18 cellular contexts compared by ENCODE assay signal in genomic region chr9:95732803-95733686, GRCh38.
DNase-seq lines count a peak whose midpoint lies in the region; ATAC-seq and TF ChIP-seq lines count a peak whose summit lies in the region.
"Had no signal": no experiment of that assay in that cellular context is flagged by ENCODE, and none has a peak within 500 bp of the region (broad histone marks: within the 10 kb centered on the region; RNA-seq: fewer than 3 reads in every experiment).

No MANE protein-coding gene starts in this region.

- H3K27ac Mint-ChIP-seq in activated CD4-positive, alpha-beta T cell treated with anti-CD3 and anti-CD28 coated beads for 36 hours = no peak overlapping the region
- no peak overlapping the region for H3K27ac Mint-ChIP-seq in osteocyte (ENCODE audit: unreplicated experiment)
- H3K27ac Mint-ChIP-seq: CD8-positive, alpha-beta T cell; H9 had no signal

- H3K27me3 Mint-ChIP-seq in activated CD4-positive, alpha-beta T cell treated with anti-CD3 and anti-CD28 coated beads for 36 hours = peaks cover 15% of the 10 kb centered on the region
- H3K27me3 Mint-ChIP-seq in osteocyte (ENCODE audit: unreplicated experiment) = peaks cover 26% of the 10 kb centered on the region

- H3K4me1 Mint-ChIP-seq in activated CD4-positive, alpha-beta T cell treated with anti-CD3 and anti-CD28 coated beads for 36 hours = peaks cover 9% of the 10 kb centered on the region
- H3K4me1 Mint-ChIP-seq in osteocyte (ENCODE audit: unreplicated experiment) = peaks cover 2% of the 10 kb centered on the region

- peaks cover 2% of the 10 kb centered on the region for H3K36me3 Mint-ChIP-seq in activated CD4-positive, alpha-beta T cell treated with anti-CD3 and anti-CD28 coated beads for 36 hours (ENCODE audit: low read depth)
- H3K36me3 Mint-ChIP-seq in osteocyte (ENCODE audit: unreplicated experiment) = peaks cover 2% of the 10 kb centered on the region
- H3K36me3 Mint-ChIP-seq: CD8-positive, alpha-beta T cell had no signal

- POLR2A ChIA-PET in activated CD4-positive, alpha-beta T cell treated with anti-CD3 and anti-CD28 coated beads for 36 hours (lab: Charles Lee) = no interaction called here

- H3K9ac ChIP-seq in mucosa of rectum (ENCODE audit: low read depth in 1 of 2, low read length in 2 of 2) = no peak overlapping the region

- TF ChIP-seq CTCF in fibroblast of villous mesenchyme (IDR thresholded peaks at IDR 0.05; ENCODE audit: insufficient read depth, low read depth, low read length) (no peak), stomach (IDR thresholded peaks at IDR 0.05) (no peak), sigmoid colon (IDR thresholded peaks at IDR 0.05) (no peak), osteocyte (IDR thresholded peaks at IDR 0.05) (no peak)

- H3K9me3 Mint-ChIP-seq in activated CD4-positive, alpha-beta T cell treated with anti-CD3 and anti-CD28 coated beads for 36 hours (ENCODE audit: low read depth) = peaks cover 3% of the 10 kb centered on the region
- no peaks in the 10 kb centered on the region for H3K9me3 Mint-ChIP-seq in osteocyte (ENCODE audit: unreplicated experiment)
- H3K9me3 Mint-ChIP-seq: CD8-positive, alpha-beta T cell had no signal

- H3K27me3 ChIP-seq in mucosa of rectum (ENCODE audit: control insufficient read depth in 2 of 2, insufficient read depth in 2 of 2, low read length in 2 of 2) (no peaks in the 10 kb centered on the region), stomach (no peaks in the 10 kb centered on the region), sigmoid colon (no peaks in the 10 kb centered on the region)
- H3K27me3 ChIP-seq: BE2C had no signal

- no peaks in the 10 kb centered on the region for H3K36me3 ChIP-seq in mucosa of rectum (ENCODE audit: control insufficient read depth in 2 of 2, insufficient read depth in 2 of 2, low read length in 2 of 2)
- no peaks in the 10 kb centered on the region for H3K36me3 ChIP-seq in stomach
- no peaks in the 10 kb centered on the region for H3K36me3 ChIP-seq in sigmoid colon
- H3K36me3 ChIP-seq: BE2C had no signal

- DNase-seq in activated CD4-positive, alpha-beta T cell treated with anti-CD3 and anti-CD28 coated beads for 36 hours = no peak
- DNase-seq in activated CD4-positive, alpha-beta T cell treated with anti-CD3 and anti-CD28 coated beads for 1 hour = no peak
- DNase-seq in fibroblast of villous mesenchyme (ENCODE audit: low read depth) = peak; percentile 47
- no peak for DNase-seq in stomach
- DNase-seq in sigmoid colon = no peak
- no peak for DNase-seq in mesenteric fat pad (ENCODE audit: low spot score)
- DNase-seq in osteocyte (ENCODE audit: extremely low spot score, unreplicated experiment) = no peak
- DNase-seq: BE2C; CD8-positive, alpha-beta T cell; H9; MV-4-11; NCI-H1417 treated with DMSO at 0.1 percent for 48 hours; NCI-H1930; NCI-H526 treated with DMSO at 0.1 percent for 48 hours; OCI-M1; RPMI8226 had no signal

- H3K4me1 ChIP-seq in mucosa of rectum (ENCODE audit: control insufficient read depth in 2 of 2, insufficient read depth in 2 of 2, low read length in 2 of 2) (peaks cover 10 to 11% of the 10 kb centered on the region in 2 donors), stomach (peaks cover 0 to 10% (median 2%) of the 10 kb centered on the region in 4 donors), sigmoid colon (peaks cover 0 to 10% (median 0%) of the 10 kb centered on the region in 4 donors)

- CTCF ChIA-PET in activated CD4-positive, alpha-beta T cell treated with anti-CD3 and anti-CD28 coated beads for 36 hours (lab: Charles Lee) = no interaction called here

- TF ChIP-seq POLR2A in stomach (IDR thresholded peaks at IDR 0.05) (no peak), sigmoid colon (IDR thresholded peaks at IDR 0.05) (no peak)

- no peak overlapping the region for H3K4me3 ChIP-seq in fibroblast of villous mesenchyme (ENCODE audit: low read depth, low read length)
- H3K4me3 ChIP-seq in mucosa of rectum (ENCODE audit: low read length in 2 of 2) = no peak overlapping the region
- no peak overlapping the region for H3K4me3 ChIP-seq in stomach
- no peak overlapping the region for H3K4me3 ChIP-seq in sigmoid colon

- intact Hi-C loops in activated CD4-positive, alpha-beta T cell treated with anti-CD3 and anti-CD28 coated beads for 36 hours (cut with DNase I, micrococcal nuclease) = no loop called here
- intact Hi-C loops in stomach (cut with DNase I; ENCODE audit: low total_unique reads) (loop anchor here (10.0 kb wide), 1 partner anchor 242 kb away; no protein-coding TSS in a partner anchor), sigmoid colon (cut with DNase I) (no loop called here)

- no peak overlapping the region for H3K4me3 Mint-ChIP-seq in activated CD4-positive, alpha-beta T cell treated with anti-CD3 and anti-CD28 coated beads for 36 hours
- H3K4me3 Mint-ChIP-seq in osteocyte (ENCODE audit: unreplicated experiment) = no peak overlapping the region
- H3K4me3 Mint-ChIP-seq: CD8-positive, alpha-beta T cell; H9 had no signal

- H3K27ac ChIP-seq in mucosa of rectum (ENCODE audit: low read depth in 2 of 2, low read length in 2 of 2) (peak overlapping the region; percentile 40 to 53), stomach (peak overlapping the region in 3 of 5 donors; percentile 26 to 61 (median 38)), sigmoid colon (peak overlapping the region in 1 of 4 donors; percentile 43)
- H3K27ac ChIP-seq: 22Rv1 had no signal

- ATAC-seq in activated CD4-positive, alpha-beta T cell treated with anti-CD3 and anti-CD28 coated beads for 36 hours = peak; percentile 60
- ATAC-seq: CD8-positive, alpha-beta T cell had no signal

- TF ChIP-seq EP300 in stomach (IDR thresholded peaks at IDR 0.05) (no peak), sigmoid colon (IDR thresholded peaks at IDR 0.05) (no peak)

- WGBS in stomach, 5 donors = 60 to 70% (median 65%) methylated on average over 6 of the region's 6 CpGs
- WGBS in sigmoid colon, 2 donors = 34 to 65% methylated on average over 6 of the region's 6 CpGs

- no peaks in the 10 kb centered on the region for H3K9me3 ChIP-seq in mucosa of rectum (ENCODE audit: control insufficient read depth in 2 of 2, low read length in 2 of 2)
- peaks cover 0 to 3% (median 0%) of the 10 kb centered on the region in 4 donors for H3K9me3 ChIP-seq in stomach
- H3K9me3 ChIP-seq in sigmoid colon = no peaks in the 10 kb centered on the region
- H3K9me3 ChIP-seq: BE2C had no signal
